Comparison of ENCODE assay signal across 8 cellular contexts in genomic region chr6:16136536-16137450, GRCh38. TPM values are rescaled to one million over a fixed set of nuclear protein-coding genes. Genes with fewer than 3 reads are reported as not detected.
DNase-seq lines count a peak whose midpoint lies in the region; ATAC-seq and TF ChIP-seq lines count a peak whose summit lies in the region.

No MANE protein-coding gene starts in this region.

- no peak for TF ChIP-seq CTCF in fibroblast of the aortic adventitia (IDR thresholded peaks at IDR 0.05; ENCODE audit: insufficient read depth, low read length)

- peak; percentile 51 for ATAC-seq in HG02852 (IDR thresholded peaks at IDR 0.05; ENCODE audit: unreplicated experiment)
- no peak for ATAC-seq in HG03196 (IDR thresholded peaks at IDR 0.05; ENCODE audit: unreplicated experiment)
- ATAC-seq in GM18870 (IDR thresholded peaks at IDR 0.05; ENCODE audit: unreplicated experiment), result no peak

- DNase-seq in A172 (ENCODE audit: low spot score), result peak; percentile 74
- peak; percentile 52 for DNase-seq in activated CD8-positive, alpha-beta memory T cell treated with anti-CD3 and anti-CD28 coated beads, Interleukin-2, amount 50 U/mL, for 4 hours
- peak; percentile 91 for DNase-seq in fibroblast of the aortic adventitia (ENCODE audit: low read depth)
- peak; percentile 50 to 56 for DNase-seq in stimulated activated CD4-positive, alpha-beta T cell treated with anti-CD3 and anti-CD28 coated beads, Interleukin-2, amount 100 ng/mL, for 24 hours
- DNase-seq in Ammon's horn (ENCODE audit: low spot score), result no peak

- H3K4me3 ChIP-seq in fibroblast of the aortic adventitia (ENCODE audit: low read depth, low read length), result peak overlapping the region; percentile 20

RNA-seq across cellular contexts. Expression of gene MYLIP, which starts 7.9 kb away (rescaled TPM):
- total RNA-seq in A172 (2014; rRNA removed; shearing (Covaris generic)), result 2.4 and 4.7 TPM in 2 replicates
- total RNA-seq in fibroblast of the aortic adventitia (ENCODE audit: low replicate concordance), result 12.2 and 36.1 TPM in 2 replicates
